In genomic region chr6:22147983-22148797, GRCh38 we compare ENCODE assay signal across 9 cellular contexts.
DNase-seq lines count a peak whose midpoint lies in the region; ATAC-seq, FAIRE-seq and TF ChIP-seq lines count a peak whose summit lies in the region.
"Had no signal": no experiment of that assay in that cellular context is flagged by ENCODE, and none has a peak within 500 bp of the region (broad histone marks: within the 10 kb centered on the region; RNA-seq: fewer than 3 reads in every experiment).

No MANE protein-coding gene starts in this region.

- peak overlapping the region; percentile 14 for H3K9ac ChIP-seq in endodermal cell (ENCODE audit: extremely low read depth, low read length, poor library complexity, severe bottlenecking)

- H3K4me3 ChIP-seq in endodermal cell (ENCODE audit: low read length) = no peak overlapping the region

- WGBS in endodermal cell (ENCODE audit: insufficient coverage in 1 of 2, insufficient read length in 1 of 2), 2 experiments = 85 to 91% methylated on average over 6 to 7 of the region's 7 CpGs

- H3K4me1 Mint-ChIP-seq in endodermal cell = peaks cover 50% of the 10 kb centered on the region

- no peak overlapping the region for H3K4me3 Mint-ChIP-seq in endodermal cell

- no peak for TF ChIP-seq CTCF in endodermal cell (conservative IDR thresholded peaks at IDR 0.05)

- H3K36me3 Mint-ChIP-seq in endodermal cell (ENCODE audit: low read depth) = peaks cover 14% of the 10 kb centered on the region

- FAIRE-seq in GM12892 (lab: Jason Lieb, UNC) = no peak

- H3K27me3 ChIP-seq in endodermal cell (ENCODE audit: control insufficient read depth, insufficient read depth, low read length, poor library complexity, severe bottlenecking) = no peaks in the 10 kb centered on the region

- peaks cover 10% of the 10 kb centered on the region for H3K4me1 ChIP-seq in endodermal cell (ENCODE audit: control insufficient read depth, insufficient read depth, low read length)

- TF ChIP-seq POLR2A in GM12892 (IDR thresholded peaks at IDR 0.05; ENCODE audit: low read depth, low read length) = no peak

- peaks cover 11% of the 10 kb centered on the region for H3K36me3 ChIP-seq in endodermal cell (ENCODE audit: control insufficient read depth, insufficient read depth, low read length)

- peak overlapping the region; percentile 98 for H3K27ac ChIP-seq in endodermal cell (ENCODE audit: low read depth, low read length)
- H3K27ac ChIP-seq: 22Rv1 had no signal

- H3K27ac Mint-ChIP-seq in endodermal cell = peak overlapping the region; percentile 6

- H3K27me3 Mint-ChIP-seq in endodermal cell (ENCODE audit: insufficient read depth) = no peaks in the 10 kb centered on the region

- H3K9me3 Mint-ChIP-seq in endodermal cell = no peaks in the 10 kb centered on the region

- H3K9me3 ChIP-seq in endodermal cell (ENCODE audit: control insufficient read depth, low read length) = no peaks in the 10 kb centered on the region

- no peak for ATAC-seq in HG02759 (IDR thresholded peaks at IDR 0.05; ENCODE audit: unreplicated experiment)
- no peak for ATAC-seq in GM21381 (IDR thresholded peaks at IDR 0.05; ENCODE audit: unreplicated experiment)

- DNase-seq in NCI-H1417 (lab: John Stamatoyannopoulos, UW) (peak; percentile 50 to 76 (median 60)), NCI-H1417 treated with DMSO at 0.1 percent for 48 hours (lab: John Stamatoyannopoulos, UW) (no peak), NCI-H82 treated with DMSO at 0.1 percent for 48 hours (lab: John Stamatoyannopoulos, UW; ENCODE audit: unreplicated experiment) (peak; percentile 87), endodermal cell (no peak), nucleus accumbens (lab: John Stamatoyannopoulos, UW) (peak in 45 of 56 donors; percentile 5 to 68 (median 39)), GM12892 (ENCODE audit: insufficient read length) (no peak)

Comparison
In these comparisons a context has a peak if more than half of its experiments do, and no peak if none do; other contexts are left out.
1. DNase-seq: peak in NCI-H1417 (3 of 3), NCI-H82 treated with DMSO at 0.1 percent for 48 hours (single experiment) and nucleus accumbens (45 of 56); none in NCI-H1417 treated with DMSO at 0.1 percent for 48 hours (single experiment), endodermal cell (single experiment) and GM12892 (single experiment).